ENCODE assay signal across 8 cellular contexts in genomic region chr1:10398734-10399486, GRCh38. TPM values are rescaled to one million over a fixed set of nuclear protein-coding genes. Genes with fewer than 3 reads are reported as not detected.
A peak's percentile ranks its signal among the peaks of the same experiment; 100 is the strongest.
DNase-seq lines count a peak whose midpoint lies in the region; ATAC-seq and TF ChIP-seq lines count a peak whose summit lies in the region.

PGD (plus strand) TSS chr1:10399064; CDS start chr1:10399118, 54 bp downstream.

- whole genome bisulfite sequencing in testis, 2 donors, result 0 to 1% methylated on average over 5 to 63 of the region's 81 CpGs

- H3K27me3 ChIP-seq in GM06990 (replicated peaks; ENCODE audit: control insufficient read depth, insufficient read depth, low read length) (no peaks in the 10 kb centered on the region), testis (no peaks in the 10 kb centered on the region)

- peaks cover 3% of the 10 kb centered on the region for H3K36me3 ChIP-seq in GM06990 (ENCODE audit: control insufficient read depth, insufficient read depth, low read length)
- H3K36me3 ChIP-seq in testis (ENCODE audit: low read depth, missing control alignments), result no peaks in the 10 kb centered on the region

- H3K27ac Mint-ChIP-seq in activated naive CD4-positive, alpha-beta T cell treated with anti-CD3 and anti-CD28 coated beads, Interleukin-2, amount 50 U/mL, for 72 hours, result peak within 1 kb of the TSS; percentile 73 to 94

- peak; percentile 99 for DNase-seq in GM06990 (ENCODE audit: extremely low read depth, insufficient read length)
- peak; percentile 98 for DNase-seq in NCI-H1092 (lab: John Stamatoyannopoulos, UW)
- peak; percentile 98 to 99 for DNase-seq in activated naive CD4-positive, alpha-beta T cell treated with anti-CD3 and anti-CD28 coated beads, Interleukin-2, amount 50 U/mL, for 72 hours (ENCODE audit: low spot score in 2 of 2)
- peak; percentile 55 for DNase-seq in glomerular endothelial cell (ENCODE audit: extremely low read depth, low read depth, low spot score)
- DNase-seq in omental fat pad (ENCODE audit: low spot score), result peak; percentile 95
- DNase-seq in testis, result peak; percentile 99

- TF ChIP-seq CTCF in GM06990 (IDR thresholded peaks at IDR 0.05; ENCODE audit: insufficient read depth, low read length, poor library complexity, severe bottlenecking) (no peak), omental fat pad (IDR thresholded peaks at IDR 0.05) (no peak), testis (IDR thresholded peaks at IDR 0.05) (no peak)

- peak; percentile 91 for ATAC-seq in HG02588 (IDR thresholded peaks at IDR 0.05; ENCODE audit: unreplicated experiment)
- peak; percentile 97 for ATAC-seq in SK-N-SH treated with all-trans-retinoic acid at 6 μM for 48 hours
- peak; percentile 96 to 97 for ATAC-seq in activated naive CD4-positive, alpha-beta T cell treated with anti-CD3 and anti-CD28 coated beads, Interleukin-2, amount 50 U/mL, for 72 hours
- peak; percentile 99 for ATAC-seq in omental fat pad (ENCODE audit: low FRiP score)

- TF ChIP-seq POLR2A in testis (IDR thresholded peaks at IDR 0.05), result no peak

- no peaks in the 10 kb centered on the region for H3K9me3 ChIP-seq in testis

- peak within 1 kb of the TSS; percentile 91 for H3K4me3 ChIP-seq in GM06990 (replicated peaks; ENCODE audit: low read depth, low read length)
- H3K4me3 ChIP-seq in testis, result peak within 1 kb of the TSS; percentile 64 to 89

- intact Hi-C loops in testis (cut with DNase I; ENCODE audit: low total_unique reads), result no loop called here

- peaks cover 23% of the 10 kb centered on the region for H3K4me1 ChIP-seq in testis

- H3K36me3 Mint-ChIP-seq in activated naive CD4-positive, alpha-beta T cell treated with anti-CD3 and anti-CD28 coated beads, Interleukin-2, amount 50 U/mL, for 72 hours, result peaks cover 19 to 20% of the 10 kb centered on the region in 2 donors

- H3K27ac ChIP-seq in testis, result peak within 1 kb of the TSS; percentile 80

- H3K9me3 Mint-ChIP-seq in activated naive CD4-positive, alpha-beta T cell treated with anti-CD3 and anti-CD28 coated beads, Interleukin-2, amount 50 U/mL, for 72 hours, result no peaks in the 10 kb centered on the region

TF ChIP-seq in SK-N-SH treated with all-trans-retinoic acid at 6 μM for 48 hours, 23 proteins besides CTCF, POLR2A, EP300 and RAD21:
- no peak for TF ChIP-seq GLIS3 (CRISPR knock-in tag; IDR thresholded peaks at IDR 0.05)
- TF ChIP-seq TCF4 (CRISPR knock-in tag; IDR thresholded peaks at IDR 0.05; ENCODE audit: borderline replicate concordance), result no peak; the same call in 1 of the 2 replicates
- TF ChIP-seq OSR1 (CRISPR knock-in tag; IDR thresholded peaks at IDR 0.05), result no peak
- no peak for TF ChIP-seq PPARA (CRISPR knock-in tag; IDR thresholded peaks at IDR 0.05; ENCODE audit: borderline replicate concordance)
- TF ChIP-seq CREB5 (CRISPR knock-in tag; IDR thresholded peaks at IDR 0.05; ENCODE audit: low read depth), result no peak
- TF ChIP-seq ZFP3 (CRISPR knock-in tag; IDR thresholded peaks at IDR 0.05), result no peak
- no peak for TF ChIP-seq SNAI2 (CRISPR knock-in tag; IDR thresholded peaks at IDR 0.05)
- no peak for TF ChIP-seq PATZ1 (CRISPR knock-in tag; IDR thresholded peaks at IDR 0.05; ENCODE audit: borderline replicate concordance)
- TF ChIP-seq ZFP30 (CRISPR knock-in tag; IDR thresholded peaks at IDR 0.05), result no peak

RNA-seq across cellular contexts. Expression of gene PGD, which starts in this region (rescaled TPM):
- 10 to 100 TPM; 59.2 to 95.6 TPM for total RNA-seq in activated naive CD4-positive, alpha-beta T cell treated with anti-CD3 and anti-CD28 coated beads, Interleukin-2, amount 50 U/mL, for 72 hours
- total RNA-seq in glomerular endothelial cell, result 259 and 402 TPM in 2 replicates
- 100 to 1,000 TPM; 139 to 432 (median 290) TPM for total RNA-seq in omental fat pad
- total RNA-seq in testis, result 100 to 1,000 TPM; 209 to 241 TPM
- 208 TPM for polyA plus RNA-seq in testis (ENCODE audit: insufficient read depth, low read depth, low replicate concordance)

Comparison
In these comparisons a context has a peak if more than half of its experiments do, and no peak if none do; other contexts are left out.
1. Peak in every context shown above with its lines: DNase-seq, ATAC-seq, H3K4me3 ChIP-seq and H3K27ac ChIP-seq.